In genomic region chr16:80540516-80541305, GRCh38 we compare ENCODE assay signal across 1 cellular context.
A peak's percentile ranks its signal among the peaks of the same experiment; 100 is the strongest.
TF ChIP-seq lines count a peak whose summit lies in the region.

TSS of gene DYNLRB2 (plus strand) at chr16:80540993. CDS start at chr16:80541077, 84 bp downstream.

TF ChIP-seq in K562, 482 proteins besides CTCF, POLR2A, EP300 and RAD21 (continued from another document and continues in another):
- TF ChIP-seq, protein P1, sequence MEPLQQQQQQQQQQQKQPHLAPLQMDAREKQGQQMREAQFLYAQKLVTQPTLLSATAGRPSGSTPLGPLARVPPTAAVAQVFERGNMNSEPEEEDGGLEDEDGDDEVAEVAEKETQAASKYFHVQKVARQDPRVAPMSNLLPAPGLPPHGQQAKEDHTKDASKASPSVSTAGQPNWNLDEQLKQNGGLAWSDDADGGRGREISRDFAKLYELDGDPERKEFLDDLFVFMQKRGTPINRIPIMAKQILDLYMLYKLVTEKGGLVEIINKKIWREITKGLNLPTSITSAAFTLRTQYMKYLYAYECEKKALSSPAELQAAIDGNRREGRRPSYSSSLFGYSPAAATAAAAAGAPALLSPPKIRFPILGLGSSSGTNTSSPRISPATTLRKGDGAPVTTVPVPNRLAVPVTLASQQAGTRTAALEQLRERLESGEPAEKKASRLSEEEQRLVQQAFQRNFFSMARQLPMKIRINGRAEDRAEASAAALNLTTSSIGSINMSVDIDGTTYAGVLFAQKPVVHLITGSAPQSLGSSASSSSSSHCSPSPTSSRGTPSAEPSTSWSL (CRISPR knock-in tag; IDR thresholded peaks at IDR 0.05; ENCODE audit: borderline replicate concordance) = no peak
- TF ChIP-seq RBFOX2 (IDR thresholded peaks at IDR 0.05; ENCODE audit: low read depth, low read length) (peak; percentile 80), FOXK2 (conservative IDR thresholded peaks at IDR 0.05 in 1 of 2, IDR thresholded peaks at IDR 0.05 in 1 of 2; ENCODE audit: low read depth in 2 of 2) (peak; percentile 94 to 97), TSHZ1 (CRISPR knock-in tag; IDR thresholded peaks at IDR 0.05) (no peak), HCFC1 (IDR thresholded peaks at IDR 0.05; ENCODE audit: low read depth, low read length) (peak; percentile 59), CSDE1 (IDR thresholded peaks at IDR 0.05) (peak in 1 of 2 experiments; percentile 60; a peak in 2 of 4 replicates), GTF2E2 (tag; IDR thresholded peaks at IDR 0.05) (no peak), PPARD (CRISPR knock-in tag; IDR thresholded peaks at IDR 0.05) (no peak), MAFG (tag; conservative IDR thresholded peaks at IDR 0.05) (peak; percentile 95), NR4A1 (CRISPR knock-in tag; IDR thresholded peaks at IDR 0.05) (no peak), NR4A1 (tag; IDR thresholded peaks at IDR 0.05) (0 out of 2 replicates have a peak, but pooled peaks have one; percentile 45), NR2C1 (IDR thresholded peaks at IDR 0.05) (no peak), NR2C1 (tag; IDR thresholded peaks at IDR 0.05) (0 out of 2 replicates have a peak, but pooled peaks have one; percentile 46), ZNF23 (CRISPR knock-in tag; IDR thresholded peaks at IDR 0.05) (no peak), SIN3B (IDR thresholded peaks at IDR 0.05; ENCODE audit: low read depth) (peak; percentile 9; the same call in 1 of the 2 replicates), ZBTB40 (IDR thresholded peaks at IDR 0.05) (peak; percentile 81), ZBTB40 (CRISPR knock-in tag; IDR thresholded peaks at IDR 0.05) (no peak), POLR2AphosphoS5 (IDR thresholded peaks at IDR 0.05; ENCODE audit: control insufficient read depth, insufficient read depth, low read depth, low read length) (no peak; the same call in 1 of the 2 replicates), STAT5B (CRISPR knock-in tag; IDR thresholded peaks at IDR 0.05) (no peak), TRIM25 (IDR thresholded peaks at IDR 0.05; ENCODE audit: borderline replicate concordance) (no peak), PHF20 (IDR thresholded peaks at IDR 0.05; ENCODE audit: partially characterized antibody) (peak; percentile 84), THRA (IDR thresholded peaks at IDR 0.05) (no peak), ZNF165 (CRISPR knock-in tag; IDR thresholded peaks at IDR 0.05; ENCODE audit: borderline replicate concordance) (no peak), ARID2 (IDR thresholded peaks at IDR 0.05) (no peak), XRCC5 (IDR thresholded peaks at IDR 0.05; ENCODE audit: low read depth, low read length) (peak; percentile 48; the same call in 1 of the 2 replicates), YY1 (IDR thresholded peaks at IDR 0.05; ENCODE audit: borderline replicate concordance in 1 of 3, control insufficient read depth in 1 of 3, extremely low read depth in 1 of 3, insufficient read depth in 3 of 3, insufficient read length in 1 of 3, insufficient replicate concordance in 2 of 3, low read depth in 1 of 3, low read length in 2 of 3) (no peak)
- TF ChIP-seq, protein P2, sequence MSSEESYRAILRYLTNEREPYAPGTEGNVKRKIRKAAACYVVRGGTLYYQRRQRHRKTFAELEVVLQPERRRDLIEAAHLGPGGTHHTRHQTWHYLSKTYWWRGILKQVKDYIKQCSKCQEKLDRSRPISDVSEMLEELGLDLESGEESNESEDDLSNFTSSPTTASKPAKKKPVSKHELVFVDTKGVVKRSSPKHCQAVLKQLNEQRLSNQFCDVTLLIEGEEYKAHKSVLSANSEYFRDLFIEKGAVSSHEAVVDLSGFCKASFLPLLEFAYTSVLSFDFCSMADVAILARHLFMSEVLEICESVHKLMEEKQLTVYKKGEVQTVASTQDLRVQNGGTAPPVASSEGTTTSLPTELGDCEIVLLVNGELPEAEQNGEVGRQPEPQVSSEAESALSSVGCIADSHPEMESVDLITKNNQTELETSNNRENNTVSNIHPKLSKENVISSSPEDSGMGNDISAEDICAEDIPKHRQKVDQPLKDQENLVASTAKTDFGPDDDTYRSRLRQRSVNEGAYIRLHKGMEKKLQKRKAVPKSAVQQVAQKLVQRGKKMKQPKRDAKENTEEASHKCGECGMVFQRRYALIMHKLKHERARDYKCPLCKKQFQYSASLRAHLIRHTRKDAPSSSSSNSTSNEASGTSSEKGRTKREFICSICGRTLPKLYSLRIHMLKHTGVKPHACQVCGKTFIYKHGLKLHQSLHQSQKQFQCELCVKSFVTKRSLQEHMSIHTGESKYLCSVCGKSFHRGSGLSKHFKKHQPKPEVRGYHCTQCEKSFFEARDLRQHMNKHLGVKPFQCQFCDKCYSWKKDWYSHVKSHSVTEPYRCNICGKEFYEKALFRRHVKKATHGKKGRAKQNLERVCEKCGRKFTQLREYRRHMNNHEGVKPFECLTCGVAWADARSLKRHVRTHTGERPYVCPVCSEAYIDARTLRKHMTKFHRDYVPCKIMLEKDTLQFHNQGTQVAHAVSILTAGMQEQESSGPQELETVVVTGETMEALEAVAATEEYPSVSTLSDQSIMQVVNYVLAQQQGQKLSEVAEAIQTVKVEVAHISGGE (CRISPR knock-in tag; IDR thresholded peaks at IDR 0.05) = peak in 1 of 3 experiments; percentile 67; a peak in 3 of 6 replicates
- TF ChIP-seq, protein P3, sequence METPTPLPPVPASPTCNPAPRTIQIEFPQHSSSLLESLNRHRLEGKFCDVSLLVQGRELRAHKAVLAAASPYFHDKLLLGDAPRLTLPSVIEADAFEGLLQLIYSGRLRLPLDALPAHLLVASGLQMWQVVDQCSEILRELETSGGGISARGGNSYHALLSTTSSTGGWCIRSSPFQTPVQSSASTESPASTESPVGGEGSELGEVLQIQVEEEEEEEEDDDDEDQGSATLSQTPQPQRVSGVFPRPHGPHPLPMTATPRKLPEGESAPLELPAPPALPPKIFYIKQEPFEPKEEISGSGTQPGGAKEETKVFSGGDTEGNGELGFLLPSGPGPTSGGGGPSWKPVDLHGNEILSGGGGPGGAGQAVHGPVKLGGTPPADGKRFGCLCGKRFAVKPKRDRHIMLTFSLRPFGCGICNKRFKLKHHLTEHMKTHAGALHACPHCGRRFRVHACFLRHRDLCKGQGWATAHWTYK (CRISPR knock-in tag; IDR thresholded peaks at IDR 0.05) = peak; percentile 25; the same call in 1 of the 2 replicates
- TF ChIP-seq, protein P4, sequence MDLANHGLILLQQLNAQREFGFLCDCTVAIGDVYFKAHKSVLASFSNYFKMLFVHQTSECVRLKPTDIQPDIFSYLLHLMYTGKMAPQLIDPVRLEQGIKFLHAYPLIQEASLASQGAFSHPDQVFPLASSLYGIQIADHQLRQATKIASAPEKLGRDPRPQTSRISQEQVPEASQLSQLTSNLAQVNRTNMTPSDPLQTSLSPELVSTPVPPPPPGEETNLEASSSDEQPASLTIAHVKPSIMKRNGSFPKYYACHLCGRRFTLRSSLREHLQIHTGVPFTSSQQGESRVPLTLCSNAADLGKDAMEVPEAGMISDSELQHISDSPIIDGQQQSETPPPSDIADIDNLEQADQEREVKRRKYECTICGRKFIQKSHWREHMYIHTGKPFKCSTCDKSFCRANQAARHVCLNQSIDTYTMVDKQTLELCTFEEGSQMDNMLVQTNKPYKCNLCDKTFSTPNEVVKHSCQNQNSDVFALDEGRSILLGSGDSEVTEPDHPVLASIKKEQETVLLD (IDR thresholded peaks at IDR 0.05) = peak; percentile 78
